ENCODE assay signal across 8 cellular contexts in the genomic region with DNA sequence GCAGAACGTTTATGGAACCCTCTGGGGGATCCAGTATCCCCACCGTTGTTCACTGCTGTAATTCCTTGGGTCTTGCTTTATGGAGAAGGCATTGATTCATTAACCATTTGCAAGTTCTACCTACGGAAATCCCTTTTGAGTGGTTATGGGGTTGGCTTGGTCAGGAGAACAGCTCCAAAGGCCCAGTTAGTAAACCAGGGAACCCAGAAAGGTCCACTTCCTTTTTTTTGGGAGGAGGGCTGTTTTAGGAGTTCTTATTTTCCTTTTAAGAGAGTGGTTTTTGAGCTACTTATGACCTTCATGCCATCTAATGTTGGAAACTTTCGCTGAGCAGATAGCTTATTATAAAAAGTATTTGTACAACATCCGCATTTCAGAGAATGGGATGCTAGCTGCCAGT. TPM values are rescaled to one million over a fixed set of nuclear protein-coding genes. Genes with fewer than 3 reads are reported as not detected.
DNase-seq lines count a peak whose midpoint lies in the region; ATAC-seq, FAIRE-seq and TF ChIP-seq lines count a peak whose summit lies in the region.

No MANE protein-coding gene starts in this region.

- H3K9ac ChIP-seq in BLaER1 (peak overlapping the region; percentile 94), MM.1S (ENCODE audit: low read length) (no peak overlapping the region), neural cell (ENCODE audit: low read length) (peak overlapping the region; percentile 84)

- no peak for TF ChIP-seq CTCF in MM.1S (IDR thresholded peaks at IDR 0.05; ENCODE audit: low read length)
- no peak for TF ChIP-seq CTCF in neural cell (IDR thresholded peaks at IDR 0.05; ENCODE audit: poor library complexity, severe bottlenecking)

- H3K4me3 Mint-ChIP-seq in dendritic cell treated with granulocyte-macrophage colony-stimulating factor and Interleukin-4, amounts not matched to agents 40 ng/mL and 50 ng/mL, for 4 days = peak overlapping the region; percentile 93

- no peak for TF ChIP-seq EP300 in neural cell (conservative IDR thresholded peaks at IDR 0.05; ENCODE audit: poor library complexity, severe bottlenecking)

- H3K4me2 ChIP-seq in BLaER1 (peak overlapping the region; percentile 99), MM.1S (ENCODE audit: low read depth, low read length) (peak overlapping the region; percentile 100; the same call in 1 of the 2 replicates), neural cell (ENCODE audit: low read length) (peak overlapping the region; percentile 68)

- H3F3A ChIP-seq in MM.1S (ENCODE audit: insufficient read depth, low read length) (0 out of 2 replicates have a peak, but pooled peaks cover 3% of the 10 kb centered on the region), neural cell (ENCODE audit: insufficient read depth, low read length, poor library complexity, severe bottlenecking) (no peaks in the 10 kb centered on the region)

- peaks cover 25% of the 10 kb centered on the region for H3K36me3 Mint-ChIP-seq in dendritic cell treated with granulocyte-macrophage colony-stimulating factor and Interleukin-4, amounts not matched to agents 40 ng/mL and 50 ng/mL, for 4 days (ENCODE audit: low read depth)

- H3K4me1 ChIP-seq in BLaER1 (peaks cover 39% of the 10 kb centered on the region), MM.1S (ENCODE audit: low read length) (0 out of 2 replicates have a peak, but pooled peaks cover 2% of the 10 kb centered on the region)

- H3K9me3 Mint-ChIP-seq in dendritic cell treated with granulocyte-macrophage colony-stimulating factor and Interleukin-4, amounts not matched to agents 40 ng/mL and 50 ng/mL, for 4 days = no peaks in the 10 kb centered on the region

- peaks cover 59% of the 10 kb centered on the region for H3K4me1 Mint-ChIP-seq in dendritic cell treated with granulocyte-macrophage colony-stimulating factor and Interleukin-4, amounts not matched to agents 40 ng/mL and 50 ng/mL, for 4 days (ENCODE audit: low read depth)

- H3K4me3 ChIP-seq in BLaER1 = peak overlapping the region; percentile 100
- H3K4me3 ChIP-seq in MM.1S (ENCODE audit: low read length) = peak overlapping the region; percentile 100; the same call in 1 of the 2 replicates
- H3K4me3 ChIP-seq in neural cell (ENCODE audit: low read length) = peak overlapping the region; percentile 80

- no peak for DNase-seq in MM.1S
- DNase-seq in retina = no peak
- DNase-seq in H54 (ENCODE audit: insufficient read length, low spot score) = no peak
- DNase-seq in NCI-H2029 treated with DMSO at 0.1 percent for 48 hours (lab: John Stamatoyannopoulos, UW) = no peak

- no peak for FAIRE-seq in H54 (lab: Jason Lieb, UNC)

- H3K9me2 ChIP-seq in MM.1S (replicated peaks; ENCODE audit: insufficient read depth, low read length) (no peaks in the 10 kb centered on the region), neural cell (ENCODE audit: insufficient read depth, low read length) (no peaks in the 10 kb centered on the region)

- H3K27me3 ChIP-seq in BLaER1 (no peaks in the 10 kb centered on the region), MM.1S (replicated peaks; ENCODE audit: insufficient read depth, low read length) (no peaks in the 10 kb centered on the region), neural cell (ENCODE audit: insufficient read depth, low read depth, low read length) (no peaks in the 10 kb centered on the region)

- no peak overlapping the region for H3K27ac ChIP-seq in BLaER1
- no peak overlapping the region for H3K27ac ChIP-seq in MM.1S (ENCODE audit: low read length)
- H3K27ac ChIP-seq in neural cell (ENCODE audit: low read length) = no peak overlapping the region

- H2AFZ ChIP-seq in MM.1S (ENCODE audit: low read length) (no peak overlapping the region), neural cell (ENCODE audit: low read depth, low read length) (no peak overlapping the region)

- H3K27me3 Mint-ChIP-seq in dendritic cell treated with granulocyte-macrophage colony-stimulating factor and Interleukin-4, amounts not matched to agents 40 ng/mL and 50 ng/mL, for 4 days = no peaks in the 10 kb centered on the region

- no peak for TF ChIP-seq RAD21 in neural cell (conservative IDR thresholded peaks at IDR 0.05)

- peak overlapping the region; percentile 92 for H3K27ac Mint-ChIP-seq in dendritic cell treated with granulocyte-macrophage colony-stimulating factor and Interleukin-4, amounts not matched to agents 40 ng/mL and 50 ng/mL, for 4 days

- no peaks in the 10 kb centered on the region for H3K36me3 ChIP-seq in BLaER1
- H3K36me3 ChIP-seq in MM.1S (replicated peaks; ENCODE audit: insufficient read depth, low read length) = no peaks in the 10 kb centered on the region
- no peaks in the 10 kb centered on the region for H3K36me3 ChIP-seq in neural cell (ENCODE audit: insufficient read depth, low read length)

- H3K79me2 ChIP-seq in MM.1S (ENCODE audit: low read length) (peaks cover 54% of the 10 kb centered on the region), neural cell (replicated peaks; ENCODE audit: insufficient read depth, low read length) (peaks cover 42% of the 10 kb centered on the region)

- H4K20me1 ChIP-seq in BLaER1 (peaks cover 56% of the 10 kb centered on the region), MM.1S (ENCODE audit: insufficient read depth, low read length) (no peaks in the 10 kb centered on the region), neural cell (ENCODE audit: insufficient read depth) (no peaks in the 10 kb centered on the region)

- no peak for TF ChIP-seq POLR2A in H54 (IDR thresholded peaks at IDR 0.05; ENCODE audit: low read depth, low read length)

- intact Hi-C loops in dendritic cell treated with granulocyte-macrophage colony-stimulating factor and Interleukin-4, amounts not matched to agents 40 ng/mL and 50 ng/mL, for 4 days (cut with micrococcal nuclease) = loop anchor here (5.0 kb wide), 2 partner anchors 36 to 39 kb away; partner anchors contain the start of gene RHBDD2

- ATAC-seq in GM21515 (IDR thresholded peaks at IDR 0.05; ENCODE audit: unreplicated experiment) = no peak

- H3K9me3 ChIP-seq in BLaER1 = no peaks in the 10 kb centered on the region
- H3K9me3 ChIP-seq in MM.1S (replicated peaks; ENCODE audit: insufficient read depth, low read length) = no peaks in the 10 kb centered on the region
- H3K9me3 ChIP-seq in neural cell (ENCODE audit: low read length) = no peaks in the 10 kb centered on the region

TF ChIP-seq in neural cell, 6 proteins besides CTCF, POLR2A, EP300 and RAD21:
- TF ChIP-seq TAF1 (IDR thresholded peaks at IDR 0.05; ENCODE audit: low read depth) (no peak), REST (IDR thresholded peaks at IDR 0.05; ENCODE audit: borderline replicate concordance) (no peak), EZH2 (IDR thresholded peaks at IDR 0.05; ENCODE audit: borderline replicate concordance, insufficient read depth, low read length, poor library complexity, severe bottlenecking) (no peak), SMC3 (conservative IDR thresholded peaks at IDR 0.05; ENCODE audit: poor library complexity) (no peak), MXI1 (conservative IDR thresholded peaks at IDR 0.05; ENCODE audit: poor library complexity, severe bottlenecking) (no peak), POLR2AphosphoS5 (IDR thresholded peaks at IDR 0.05) (no peak)

RNA-seq across cellular contexts. Expression of gene POR, which starts 1.3 kb away (rescaled TPM):
- polyA plus RNA-seq in neural cell = 61.2 and 90.9 TPM in 2 replicates
- polyA minus RNA-seq in neural cell = 78.3 and 103 TPM in 2 replicates

RNA-seq across cellular contexts. Expression of gene RHBDD2, which starts 37.4 kb away (rescaled TPM):
- 76.4 and 82.1 TPM in 2 replicates for polyA plus RNA-seq in neural cell
- polyA minus RNA-seq in neural cell = 76.4 and 85.5 TPM in 2 replicates
